ENCODE assay signal across 14 cellular contexts in genomic region chr20:47535088-47535487, GRCh38. TPM values are rescaled to one million over a fixed set of nuclear protein-coding genes. Genes with fewer than 3 reads are reported as not detected.
DNase-seq lines count a peak whose midpoint lies in the region; ATAC-seq and TF ChIP-seq lines count a peak whose summit lies in the region.
"Had no signal": no experiment of that assay in that cellular context is flagged by ENCODE, and none has a peak within 500 bp of the region (broad histone marks: within the 10 kb centered on the region; RNA-seq: fewer than 3 reads in every experiment).

No MANE protein-coding gene starts in this region.

- no peak overlapping the region for H2AFZ ChIP-seq in PC-3 (ENCODE audit: low read length)

- BruUV-seq in PC-3 (replicated peaks; lab: Mats Ljungman, UMichigan): no TSS peak

- no peaks in the 10 kb centered on the region for H3K4me1 Mint-ChIP-seq in glutamatergic neuron (ENCODE audit: low read depth, unreplicated experiment)

- TF ChIP-seq CTCF in AG09309 (IDR thresholded peaks at IDR 0.05; ENCODE audit: control insufficient read depth, insufficient read depth, low read depth, low read length, missing control alignments) (peak; percentile 8), GM13977 (IDR thresholded peaks at IDR 0.05; ENCODE audit: extremely low read depth, insufficient read depth, missing control alignments) (peak; percentile 23), PC-3 (conservative IDR thresholded peaks at IDR 0.05; ENCODE audit: low read depth, low read length) (peak; percentile 52), glutamatergic neuron (IDR thresholded peaks at IDR 0.05; ENCODE audit: partially characterized antibody, unreplicated experiment) (no peak), tibial artery (IDR thresholded peaks at IDR 0.05) (no peak)

- H3K27ac Mint-ChIP-seq in glutamatergic neuron (ENCODE audit: unreplicated experiment): no peak overlapping the region

- no peaks in the 10 kb centered on the region for H3K9me3 Mint-ChIP-seq in glutamatergic neuron (ENCODE audit: unreplicated experiment)
- H3K9me3 Mint-ChIP-seq: effector memory CD8-positive, alpha-beta T cell; stimulated activated effector memory CD8-positive, alpha-beta T cell treated with anti-CD3 and anti-CD28 coated beads, Interleukin-12 subunit alpha, Interleukin-12 subunit beta, amount 100 ng/mL, for 72 hours had no signal

- no peak overlapping the region for H3K27ac ChIP-seq in PC-3 (ENCODE audit: low read length)
- no peak overlapping the region for H3K27ac ChIP-seq in caudate nucleus (ENCODE audit: low read depth, low read length)
- no peak overlapping the region for H3K27ac ChIP-seq in tibial artery
- H3K27ac ChIP-seq: heart right ventricle had no signal

- no peaks in the 10 kb centered on the region for H3K9me3 ChIP-seq in PC-3 (ENCODE audit: low read length)
- H3K9me3 ChIP-seq in tibial artery: no peaks in the 10 kb centered on the region
- H3K9me3 ChIP-seq: heart right ventricle had no signal

- no peak overlapping the region for H3K9ac ChIP-seq in PC-3 (ENCODE audit: low read length)

- H3K4me2 ChIP-seq in PC-3 (ENCODE audit: low read length): no peak overlapping the region

- no peaks in the 10 kb centered on the region for H3K9me2 ChIP-seq in PC-3 (replicated peaks; ENCODE audit: low read length)

- no peak overlapping the region for H3K4me3 ChIP-seq in AG09309 (ENCODE audit: control insufficient read depth, low read depth, low read length)
- H3K4me3 ChIP-seq in PC-3 (ENCODE audit: low read length): no peak overlapping the region
- H3K4me3 ChIP-seq in tibial artery: no peak overlapping the region
- H3K4me3 ChIP-seq: heart right ventricle had no signal

- H3K27me3 ChIP-seq in PC-3 (ENCODE audit: low read length) (no peaks in the 10 kb centered on the region), tibial artery (no peaks in the 10 kb centered on the region)
- H3K27me3 ChIP-seq: heart right ventricle had no signal

- CTCF ChIA-PET in PC-3 (lab: Charles Lee): no interaction called here

- no peaks in the 10 kb centered on the region for H3K36me3 Mint-ChIP-seq in glutamatergic neuron (ENCODE audit: unreplicated experiment)

- H3F3A ChIP-seq in PC-3 (ENCODE audit: low read length, unreplicated experiment): no peaks in the 10 kb centered on the region

- H3K4me1 ChIP-seq in PC-3 (ENCODE audit: insufficient read depth, low read length) (no peaks in the 10 kb centered on the region), tibial artery (peaks cover 0 to 37% (median 3%) of the 10 kb centered on the region in 4 donors)

- no peaks in the 10 kb centered on the region for H3K27me3 Mint-ChIP-seq in glutamatergic neuron (ENCODE audit: unreplicated experiment)
- H3K27me3 Mint-ChIP-seq: effector memory CD8-positive, alpha-beta T cell had no signal

- intact Hi-C loops in PC-3 (cut with micrococcal nuclease) (no loop called here), tibial artery (cut with DNase I; ENCODE audit: low total_unique reads) (no loop called here)

- ATAC-seq in PC-3 (no peak; the same call in 1 of the 2 replicates), HG02852 (IDR thresholded peaks at IDR 0.05; ENCODE audit: unreplicated experiment) (no peak)
- ATAC-seq: effector memory CD8-positive, alpha-beta T cell; stimulated activated effector memory CD8-positive, alpha-beta T cell treated with anti-CD3 and anti-CD28 coated beads, Interleukin-12 subunit alpha, Interleukin-12 subunit beta, amount 100 ng/mL, for 72 hours had no signal

- no peak overlapping the region for H3K4me3 Mint-ChIP-seq in glutamatergic neuron (ENCODE audit: unreplicated experiment)
- H3K4me3 Mint-ChIP-seq: effector memory CD8-positive, alpha-beta T cell; stimulated activated effector memory CD8-positive, alpha-beta T cell treated with anti-CD3 and anti-CD28 coated beads, Interleukin-12 subunit alpha, Interleukin-12 subunit beta, amount 100 ng/mL, for 72 hours had no signal

- 0 out of 2 replicates have a peak, but pooled peaks cover 6% of the 10 kb centered on the region for H4K20me1 ChIP-seq in PC-3 (ENCODE audit: low read length)

- DNase-seq in AG09309 (ENCODE audit: low read depth) (no peak), GM13977 (ENCODE audit: low spot score) (no peak), PC-3 (no peak), glutamatergic neuron (peak; percentile 22), dedifferentiated amniotic fluid mesenchymal stem cell (ENCODE audit: extremely low spot score) (no peak), caudate nucleus (lab: John Stamatoyannopoulos, UW) (no peak), tibial artery (no peak)
- DNase-seq: activated T-cell treated with anti-CD3 and anti-CD28 coated beads for 4 hours; amygdala; effector memory CD8-positive, alpha-beta T cell; heart right ventricle; NCI-H2081 had no signal

- POLR2A ChIA-PET in PC-3 (lab: Charles Lee; ENCODE audit: unreplicated experiment): no interaction called here

- peaks cover 74% of the 10 kb centered on the region for H3K79me2 ChIP-seq in PC-3 (ENCODE audit: low read length)

- H3K36me3 ChIP-seq in PC-3 (ENCODE audit: low read depth, low read length) (no peaks in the 10 kb centered on the region), tibial artery (no peaks in the 10 kb centered on the region)

- in situ Hi-C loops in GM13977 (cut with MboI; ENCODE audit: low pct_unique_long_range_greater_than_20kb, low sequenced_read_pairs, unreplicated experiment): no loop called here

RNA-seq across cellular contexts. Expression of gene NCOA3, which starts 33.4 kb away (rescaled TPM):
- total RNA-seq in PC-3 (2014; rRNA removed): 27.8 and 31.1 TPM in 2 replicates
- 24.6 TPM for total RNA-seq in glutamatergic neuron (ENCODE audit: unreplicated experiment)

Comparison
In these comparisons a context has a peak if more than half of its experiments do, and no peak if none do; other contexts are left out.
1. CTCF ChIP-seq: peak in AG09309 (single experiment), GM13977 (single experiment) and PC-3 (single experiment); none in glutamatergic neuron (single experiment) and tibial artery (0 of 2).